1 cellular context compared by ENCODE assay signal in genomic region chr15:98711810-98712209, GRCh38.
TF ChIP-seq lines count a peak whose summit lies in the region.

No MANE protein-coding gene starts in this region.

TF ChIP-seq in HepG2, 621 proteins besides CTCF, POLR2A, EP300 and RAD21:
- TF ChIP-seq ZNF800 (CRISPR knock-in tag; IDR thresholded peaks at IDR 0.05) (no peak), GABPB1 (CRISPR knock-in tag; IDR thresholded peaks at IDR 0.05) (no peak), ZNF264 (CRISPR knock-in tag; IDR thresholded peaks at IDR 0.05) (peak; percentile 97)
TF ChIP-seq in HepG2: peak in this region for 1.
